In genomic region chr3:53221345-53221744, GRCh38 we compare ENCODE assay signal across 13 cellular contexts.
"Had no signal": no experiment of that assay in that cellular context is flagged by ENCODE, and none has a peak within 500 bp of the region (broad histone marks: within the 10 kb centered on the region; RNA-seq: fewer than 3 reads in every experiment).

No MANE protein-coding gene starts in this region.

- H3K9me3 Mint-ChIP-seq: activated naive CD4-positive, alpha-beta T cell treated with anti-CD3 and anti-CD28 coated beads, Interleukin-2, amount 10 ng/mL, durations not matched to agents 7 days and 5 days had no signal

- H3K79me2 ChIP-seq: hepatocyte had no signal

- H3K27me3 ChIP-seq: adrenal gland, hepatocyte, sigmoid colon, spleen, thyroid gland had no signal

- ATAC-seq: esophagus mucosa, left ventricle myocardium superior had no signal

- H3K27ac ChIP-seq: adrenal gland, hepatocyte, thyroid gland had no signal

- H3K4me3 Mint-ChIP-seq: activated naive CD4-positive, alpha-beta T cell treated with anti-CD3 and anti-CD28 coated beads, Interleukin-2, amount 10 ng/mL, durations not matched to agents 7 days and 5 days had no signal

- H3K4me3 ChIP-seq: adrenal gland, hepatocyte, sigmoid colon, spleen, thyroid gland had no signal

- H3K4me2 ChIP-seq: hepatocyte had no signal

- DNase-seq: activated CD4-positive, alpha-beta T cell treated with anti-CD3 and anti-CD28 coated beads, Interleukin-2, amount 50 U/mL, for 1 hour; activated CD8-positive, alpha-beta memory T cell treated with anti-CD3 and anti-CD28 coated beads for 24 hours; activated naive CD4-positive, alpha-beta T cell treated with anti-CD3 and anti-CD28 coated beads, Interleukin-2, amount 10 ng/mL, durations not matched to agents 7 days and 5 days; adrenal gland; kidney; sigmoid colon; thyroid gland had no signal

- H3K4me1 ChIP-seq: adrenal gland, thyroid gland had no signal

- H2AFZ ChIP-seq: hepatocyte had no signal

- H3K9me3 ChIP-seq: adrenal gland, sigmoid colon, thyroid gland had no signal

- FAIRE-seq: endometrium, kidney, urothelium cell line had no signal
